ENCODE assay signal across 1 cellular context in genomic region chr19:41229338-41229737, GRCh38.
TF ChIP-seq lines count a peak whose summit lies in the region.

No MANE protein-coding gene starts in this region.

TF ChIP-seq in K562, 482 proteins besides CTCF, POLR2A, EP300 and RAD21:
- TF ChIP-seq ZNF121 (CRISPR knock-in tag; conservative IDR thresholded peaks at IDR 0.05): peak; percentile 85
- peak; percentile 18; the same call in 1 of the 2 replicates for TF ChIP-seq NFE2 (IDR thresholded peaks at IDR 0.05; ENCODE audit: low read depth)
- peak; percentile 56 for TF ChIP-seq BCOR (IDR thresholded peaks at IDR 0.05)
- peak; percentile 85 for TF ChIP-seq NFIC (IDR thresholded peaks at IDR 0.05)
- TF ChIP-seq KDM1A (IDR thresholded peaks at IDR 0.05): peak; percentile 24 to 42; a peak in 1 of 4 replicates
- TF ChIP-seq ZBTB33 (CRISPR knock-in tag; IDR thresholded peaks at IDR 0.05): peak; percentile 58; the same call in 1 of the 2 replicates
